In the genomic region with DNA sequence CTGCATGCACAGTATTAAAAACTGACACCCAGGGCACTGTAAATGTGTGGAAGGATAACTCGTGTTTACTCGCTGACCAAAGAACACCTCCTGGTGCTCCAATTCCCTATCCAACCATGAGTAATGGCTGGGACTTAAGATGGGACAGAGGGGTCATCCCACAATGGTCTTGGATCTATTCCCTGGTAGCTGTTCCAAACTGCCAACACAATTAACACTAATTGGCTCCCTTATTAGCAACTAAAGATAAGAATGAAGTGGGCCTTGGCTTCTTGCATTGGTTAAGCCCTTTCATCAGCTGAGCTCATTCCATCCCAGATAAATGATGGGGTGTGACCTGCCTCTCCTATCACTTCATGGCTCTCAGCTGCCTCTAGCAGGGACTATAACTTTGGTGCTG, we compare ENCODE assay signal across 8 cellular contexts. TPM values are rescaled to one million over a fixed set of nuclear protein-coding genes. Genes with fewer than 3 reads are reported as not detected.
DNase-seq lines count a peak whose midpoint lies in the region; TF ChIP-seq lines count a peak whose summit lies in the region.

No MANE protein-coding gene starts in this region.

- H3K27me3 Mint-ChIP-seq in IgD-negative memory B cell (no peaks in the 10 kb centered on the region), endodermal cell (ENCODE audit: insufficient read depth) (no peaks in the 10 kb centered on the region)

- H3K9ac ChIP-seq in endodermal cell (ENCODE audit: extremely low read depth, low read length, poor library complexity, severe bottlenecking) (no peak overlapping the region), trophoblast cell (ENCODE audit: low read length) (no peak overlapping the region)

- no peak overlapping the region for H2BK5ac ChIP-seq in trophoblast cell (ENCODE audit: low read depth, low read length, poor library complexity)

- H3K27ac Mint-ChIP-seq in IgD-negative memory B cell: peak overlapping the region; percentile 100
- H3K27ac Mint-ChIP-seq in endodermal cell: peak overlapping the region; percentile 98

- H3K36me3 Mint-ChIP-seq in IgD-negative memory B cell: no peaks in the 10 kb centered on the region
- no peaks in the 10 kb centered on the region for H3K36me3 Mint-ChIP-seq in endodermal cell (ENCODE audit: low read depth)

- H3K79me2 ChIP-seq in trophoblast cell (ENCODE audit: control insufficient read depth, insufficient read depth, low read length, poor library complexity): peaks cover 10% of the 10 kb centered on the region

- H3K36me3 ChIP-seq in endodermal cell (ENCODE audit: control insufficient read depth, insufficient read depth, low read length): no peaks in the 10 kb centered on the region
- H3K36me3 ChIP-seq in neutrophil: no peaks in the 10 kb centered on the region
- H3K36me3 ChIP-seq in trophoblast cell (ENCODE audit: control insufficient read depth in 1 of 2, insufficient read depth in 2 of 2, low read length in 2 of 2): no peaks in the 10 kb centered on the region

- no peak overlapping the region for H3K4ac ChIP-seq in trophoblast cell (ENCODE audit: low read depth, low read length)

- peaks cover 24 to 41% (median 36%) of the 10 kb centered on the region in 3 donors for H3K4me1 Mint-ChIP-seq in IgD-negative memory B cell
- H3K4me1 Mint-ChIP-seq in endodermal cell: peaks cover 53% of the 10 kb centered on the region

- H3K4me1 ChIP-seq in endodermal cell (ENCODE audit: control insufficient read depth, insufficient read depth, low read length) (peaks cover 10% of the 10 kb centered on the region), neutrophil (ENCODE audit: control insufficient read depth in 1 of 2, insufficient read depth in 1 of 2, low read depth in 1 of 2, low read length in 1 of 2) (peaks cover 34 to 38% of the 10 kb centered on the region in 2 experiments), trophoblast cell (ENCODE audit: control insufficient read depth in 1 of 2, insufficient read depth in 2 of 2, low read length in 2 of 2) (peaks cover 8 to 16% of the 10 kb centered on the region in 2 experiments)

- no peak overlapping the region for H4K91ac ChIP-seq in trophoblast cell (ENCODE audit: low read depth, low read length)

- TF ChIP-seq CTCF in 22Rv1 (IDR thresholded peaks at IDR 0.05) (no peak), endodermal cell (conservative IDR thresholded peaks at IDR 0.05) (no peak), neutrophil (IDR thresholded peaks at IDR 0.05) (no peak)

- peaks cover 10% of the 10 kb centered on the region for H3K79me1 ChIP-seq in trophoblast cell (ENCODE audit: low read length)

- H3K4me3 ChIP-seq in endodermal cell (ENCODE audit: low read length) (peak overlapping the region; percentile 78), neutrophil (ENCODE audit: low read depth in 1 of 2, low read length in 1 of 2) (no peak overlapping the region), trophoblast cell (ENCODE audit: low read depth, low read length) (no peak overlapping the region)

- no peaks in the 10 kb centered on the region for H3K9me3 Mint-ChIP-seq in IgD-negative memory B cell
- H3K9me3 Mint-ChIP-seq in endodermal cell: no peaks in the 10 kb centered on the region

- peak overlapping the region; percentile 16 to 98 (median 88) for H3K4me3 Mint-ChIP-seq in IgD-negative memory B cell
- peak overlapping the region; percentile 98 for H3K4me3 Mint-ChIP-seq in endodermal cell

- no peak overlapping the region for H3K18ac ChIP-seq in trophoblast cell (ENCODE audit: low read length)

- DNase-seq in endodermal cell: no peak
- no peak for DNase-seq in NCI-H2107 (lab: John Stamatoyannopoulos, UW)
- no peak for DNase-seq in kidney glomerular epithelial cell (lab: John Stamatoyannopoulos, UW)
- DNase-seq in trophoblast cell: no peak
- DNase-seq in stimulated activated naive CD4-positive, alpha-beta T cell treated with Interleukin-2 at 50 U/mL for 16 hours (lab: John Stamatoyannopoulos, UW): no peak

- 74% methylated on average over 2 of the region's 2 CpGs; no CpG with 5 or more reads in 1 of the 2 experiments for WGBS in endodermal cell (ENCODE audit: insufficient coverage in 1 of 2, insufficient read length in 1 of 2), 2 experiments
- WGBS in trophoblast cell (ENCODE audit: extremely low coverage, insufficient coverage, insufficient read length): no CpG with 5 or more reads among the region's 2 CpGs

- no peak overlapping the region for H4K8ac ChIP-seq in trophoblast cell (ENCODE audit: low read depth, low read length)

- H3K27me3 ChIP-seq in endodermal cell (ENCODE audit: control insufficient read depth, insufficient read depth, low read length, poor library complexity, severe bottlenecking) (no peaks in the 10 kb centered on the region), neutrophil (no peaks in the 10 kb centered on the region), trophoblast cell (ENCODE audit: insufficient read depth, low read length) (no peaks in the 10 kb centered on the region)

- no peak overlapping the region for H2AFZ ChIP-seq in trophoblast cell (ENCODE audit: insufficient read depth, low read length, poor library complexity)

- H2BK12ac ChIP-seq in trophoblast cell (ENCODE audit: low read length): no peak overlapping the region

- no peak overlapping the region for H3K4me2 ChIP-seq in trophoblast cell (ENCODE audit: low read length)

- H3K14ac ChIP-seq in trophoblast cell (ENCODE audit: low read length): no peak overlapping the region

- H4K12ac ChIP-seq in trophoblast cell (ENCODE audit: low read depth, low read length): no peak overlapping the region

- H3K9me3 ChIP-seq in endodermal cell (ENCODE audit: control insufficient read depth, low read length) (no peaks in the 10 kb centered on the region), neutrophil (no peaks in the 10 kb centered on the region), trophoblast cell (ENCODE audit: insufficient read depth, low read depth, low read length) (no peaks in the 10 kb centered on the region)

- no peak overlapping the region for H2BK120ac ChIP-seq in trophoblast cell (ENCODE audit: insufficient read depth, low read length, poor library complexity)

- peak overlapping the region; percentile 64 for H3K27ac ChIP-seq in 22Rv1
- no peak overlapping the region for H3K27ac ChIP-seq in endodermal cell (ENCODE audit: low read depth, low read length)
- peak overlapping the region; percentile 95 for H3K27ac ChIP-seq in neutrophil
- no peak overlapping the region for H3K27ac ChIP-seq in trophoblast cell (ENCODE audit: low read depth, low read length)

- no peak overlapping the region for H2AK5ac ChIP-seq in trophoblast cell (ENCODE audit: low read length)

- no peak overlapping the region for H3K23ac ChIP-seq in trophoblast cell (ENCODE audit: low read length)

RNA-seq across cellular contexts. Expression of a gene that starts 1.5 kb away (rescaled TPM):
- 25.1 TPM for polyA plus RNA-seq in IgD-negative memory B cell
- total RNA-seq in endodermal cell: 10 to 100 TPM; 37.2 to 43.5 TPM
- 19.5 TPM for polyA plus RNA-seq in endodermal cell (2013, experiment 1 of 2)
- polyA plus RNA-seq in endodermal cell (2013, experiment 2 of 2): 19.3 TPM
- polyA plus RNA-seq in trophoblast cell (2013): 15.6 and 16.7 TPM in 2 replicates

RNA-seq across cellular contexts. Expression of a gene that starts 44.4 kb away (rescaled TPM):
- 20.6 TPM for polyA plus RNA-seq in IgD-negative memory B cell
- 100 to 1,000 TPM; 114 to 115 TPM for total RNA-seq in endodermal cell
- polyA plus RNA-seq in endodermal cell (2013, experiment 1 of 2): 70.0 TPM
- polyA plus RNA-seq in endodermal cell (2013, experiment 2 of 2): 63.5 TPM
- 59.1 and 59.3 TPM in 2 replicates for polyA plus RNA-seq in trophoblast cell (2013)

Comparison
In these comparisons a context has a peak if more than half of its experiments do, and no peak if none do; other contexts are left out.
1. H3K27ac ChIP-seq: peak in 22Rv1 (single experiment) and neutrophil (single experiment); none in endodermal cell (single experiment) and trophoblast cell (single experiment).